ENCODE assay signal across 8 cellular contexts in the genomic region with DNA sequence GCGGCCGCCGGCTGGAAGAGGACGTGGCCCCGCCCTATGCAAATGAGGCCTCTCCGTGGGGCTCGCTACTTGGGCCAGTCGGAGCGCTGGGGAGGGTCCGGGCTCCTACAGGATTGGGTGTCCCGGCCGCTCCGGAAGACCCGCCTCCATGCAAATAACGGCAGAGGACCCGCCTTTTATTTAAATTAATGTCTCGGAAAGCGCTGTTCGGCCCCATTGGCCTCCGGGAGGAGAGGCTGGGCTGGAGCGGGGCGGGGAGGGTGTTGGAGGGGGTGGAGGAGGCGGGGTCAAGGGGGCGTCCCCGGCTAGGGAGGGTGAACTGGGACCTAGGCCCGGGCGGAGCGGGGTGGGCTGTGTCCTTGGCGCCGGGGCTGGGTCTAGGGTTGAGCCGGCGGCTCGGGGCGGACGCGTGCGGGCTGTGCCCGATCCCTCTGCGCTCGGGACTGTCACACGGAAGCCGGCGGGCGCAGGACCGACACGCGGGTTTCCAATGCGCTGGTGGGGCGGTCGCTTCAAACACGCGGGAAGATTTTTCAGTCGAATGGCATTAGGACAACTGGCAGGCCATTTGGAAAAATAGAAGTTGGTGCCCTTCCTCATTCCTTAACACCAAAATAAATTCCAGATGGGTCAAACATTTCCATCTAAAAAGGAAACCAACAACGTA. TPM values are rescaled to one million over a fixed set of nuclear protein-coding genes. Genes with fewer than 3 reads are reported as not detected.
DNase-seq lines count a peak whose midpoint lies in the region; ATAC-seq, FAIRE-seq and TF ChIP-seq lines count a peak whose summit lies in the region.

No MANE protein-coding gene starts in this region.

- H3K4me3 ChIP-seq in H1 (ENCODE audit: extremely low read depth in 1 of 4, insufficient read depth in 2 of 4, low read depth in 3 of 4, low read length in 4 of 4) (peak overlapping the region; percentile 42 to 70 (median 50)), mesendoderm (ENCODE audit: low read length) (peak overlapping the region; percentile 32)

- H3K27me3 ChIP-seq in H1 (replicated peaks in 1 of 4; ENCODE audit: control insufficient read depth in 3 of 4, extremely low read depth in 1 of 4, insufficient read depth in 3 of 4, low read length in 3 of 4) (no peaks in the 10 kb centered on the region; a peak in 2 of 7 replicates), mesendoderm (ENCODE audit: insufficient read depth, low read length, poor library complexity) (no peaks in the 10 kb centered on the region)

- H3K4me1 ChIP-seq in H1 (replicated peaks in 1 of 4; ENCODE audit: control insufficient read depth in 3 of 4, insufficient read depth in 4 of 4, low read length in 3 of 4) (no peaks in the 10 kb centered on the region; a peak in 1 of 7 replicates), mesendoderm (ENCODE audit: control insufficient read depth, low read depth, low read length) (no peaks in the 10 kb centered on the region)

- ATAC-seq in GM21367 (IDR thresholded peaks at IDR 0.05; ENCODE audit: unreplicated experiment): peak; percentile 81

- DNase-seq in COR-L47 (lab: John Stamatoyannopoulos, UW) (peak; percentile 98), HT1080 (ENCODE audit: low read depth) (peak; percentile 99), NOMO-1 (lab: John Stamatoyannopoulos, UW; ENCODE audit: unreplicated experiment in 2 of 2) (peak; percentile 97 to 99), H1 (ENCODE audit: low read depth in 1 of 2, low spot score in 2 of 2) (peak; percentile 94 to 95), mesendoderm (peak; percentile 100)
- peak; percentile 80 to 97 (median 87) for DNase-seq in activated CD8-positive, alpha-beta memory T cell treated with anti-CD3 and anti-CD28 coated beads for 48 hours (ENCODE audit: low read depth in 2 of 3, low spot score in 2 of 3)
- DNase-seq in stimulated activated CD8-positive, alpha-beta memory T cell treated with anti-CD3 and anti-CD28 coated beads, Interleukin-12 subunit alpha, Interleukin-12 subunit beta, amount 100 ng/mL, for 4 hours (ENCODE audit: low read depth): peak; percentile 94

- H4K20me1 ChIP-seq in H1 (replicated peaks in 1 of 2; ENCODE audit: control insufficient read depth in 1 of 2, insufficient read depth in 2 of 2, low read length in 2 of 2): peaks cover 0 to 2% of the 10 kb centered on the region in 2 experiments

- H3K4ac ChIP-seq in H1 (replicated peaks; ENCODE audit: insufficient read length, low read depth, low read length): no peak overlapping the region
- H3K4ac ChIP-seq in mesendoderm (ENCODE audit: low read depth, low read length): no peak overlapping the region

- H4K8ac ChIP-seq in H1 (ENCODE audit: extremely low read depth, insufficient read depth, low read length): no peak overlapping the region
- H4K8ac ChIP-seq in mesendoderm (ENCODE audit: low read depth, low read length): no peak overlapping the region

- 1% methylated on average over 14 of the region's 54 CpGs; no CpG with 5 or more reads in 1 of the 2 experiments for WGBS in H1 (ENCODE audit: extremely low coverage in 1 of 2, insufficient coverage in 1 of 2, insufficient read length in 1 of 2, insufficient replicate concordance in 2 of 2, low coverage in 1 of 2, low lambda C conversion rate in 2 of 2, missing lambda C conversion rate in 1 of 2), 2 experiments
- no CpG with 5 or more reads among the region's 54 CpGs for WGBS in mesendoderm (ENCODE audit: extremely low coverage, insufficient coverage, low lambda C conversion rate)

- H3K36me3 ChIP-seq in H1 (ENCODE audit: control insufficient read depth in 2 of 4, insufficient read depth in 4 of 4, low read length in 3 of 4) (peaks cover 5 to 12% (median 9%) of the 10 kb centered on the region in 4 experiments; a peak in 7 of 8 replicates), mesendoderm (ENCODE audit: control insufficient read depth, insufficient read depth, low read length) (peaks cover 3% of the 10 kb centered on the region)

- H3K14ac ChIP-seq in H1 (ENCODE audit: insufficient read length): no peak overlapping the region

- H4K5ac ChIP-seq in H1 (ENCODE audit: insufficient read length, low read depth, low read length): no peak overlapping the region
- H4K5ac ChIP-seq in mesendoderm (ENCODE audit: low read length): no peak overlapping the region

- TF ChIP-seq EP300 in H1 (IDR thresholded peaks at IDR 0.05; ENCODE audit: borderline replicate concordance in 1 of 2, low read depth in 2 of 2, low read length in 2 of 2): no peak

- peaks cover 4% of the 10 kb centered on the region; the same call in 1 of the 2 replicates for H3K23me2 ChIP-seq in H1 (ENCODE audit: low read depth, low read length)

- peak overlapping the region; percentile 42 to 73; a peak in 3 of 4 replicates for H3K4me2 ChIP-seq in H1 (ENCODE audit: insufficient read depth in 1 of 2, low read depth in 2 of 2, low read length in 2 of 2)
- H3K4me2 ChIP-seq in mesendoderm (ENCODE audit: low read length): peak overlapping the region; percentile 83

- no peak overlapping the region for H2BK5ac ChIP-seq in H1 (ENCODE audit: low read depth, low read length)
- no peak overlapping the region for H2BK5ac ChIP-seq in mesendoderm (ENCODE audit: low read length)

- H2BK120ac ChIP-seq in H1 (replicated peaks; ENCODE audit: low read depth, low read length): no peak overlapping the region
- no peak overlapping the region for H2BK120ac ChIP-seq in mesendoderm (ENCODE audit: low read depth, low read length)

- H2BK20ac ChIP-seq in H1 (ENCODE audit: low read length): no peak overlapping the region

- H2AK5ac ChIP-seq in H1 (ENCODE audit: low read depth, low read length) (no peak overlapping the region), mesendoderm (ENCODE audit: low read length) (no peak overlapping the region)

- POLR2A ChIA-PET in H1 (lab: Charles Lee; ENCODE audit: partially characterized antibody): no interaction called here

- H3K56ac ChIP-seq in H1 (replicated peaks; ENCODE audit: insufficient read length, low read depth, low read length) (peak overlapping the region; percentile 64), mesendoderm (ENCODE audit: low read length) (peak overlapping the region; percentile 89)

- TF ChIP-seq RAD21 in H1 (IDR thresholded peaks at IDR 0.05 in 1 of 2, conservative IDR thresholded peaks at IDR 0.05 in 1 of 2; ENCODE audit: low read depth in 2 of 2, low read length in 2 of 2): no peak

- H2BK12ac ChIP-seq in H1 (ENCODE audit: low read depth, low read length): no peak overlapping the region

- no peak for FAIRE-seq in H1 (lab: Jason Lieb, UNC)

- CTCF ChIA-PET in H1 (lab: Charles Lee; ENCODE audit: partially characterized antibody): no interaction called here

- TF ChIP-seq CTCF in H1 (IDR thresholded peaks at IDR 0.05; ENCODE audit: control extremely low read depth in 1 of 3, insufficient read depth in 1 of 3, low read depth in 1 of 3, low read length in 3 of 3): no peak

- no peaks in the 10 kb centered on the region for H3K9me3 ChIP-seq in H1 (ENCODE audit: insufficient read depth in 2 of 2, low read depth in 1 of 2, low read length in 1 of 2)

- peak overlapping the region; percentile 99 for H3K18ac ChIP-seq in H1 (ENCODE audit: extremely low read depth, low read length)
- peak overlapping the region; percentile 64 for H3K18ac ChIP-seq in mesendoderm (ENCODE audit: low read length)

- H3K27ac ChIP-seq in H1 (ENCODE audit: low read depth, low read length) (no peak overlapping the region), mesendoderm (ENCODE audit: low read depth, low read length) (no peak overlapping the region)

- no peaks in the 10 kb centered on the region for H3K79me1 ChIP-seq in H1 (ENCODE audit: low read depth, low read length)
- no peaks in the 10 kb centered on the region for H3K79me1 ChIP-seq in mesendoderm (ENCODE audit: low read length)

- H3K9ac ChIP-seq in H1 (replicated peaks in 1 of 4; ENCODE audit: extremely low read depth in 1 of 4, low read depth in 3 of 4, low read length in 3 of 4) (peak overlapping the region in 2 of 4 experiments; percentile 36 to 37; a peak in 3 of 7 replicates), mesendoderm (ENCODE audit: low read length) (peak overlapping the region; percentile 82)

- H3K79me2 ChIP-seq in H1 (ENCODE audit: control insufficient read depth in 1 of 2, insufficient read depth in 2 of 2, low read length in 2 of 2) (no peaks in the 10 kb centered on the region), mesendoderm (ENCODE audit: control insufficient read depth, insufficient read depth, low read length) (no peaks in the 10 kb centered on the region)

- peak in 1 of 2 experiments; percentile 52; a peak in 1 of 3 replicates for TF ChIP-seq POLR2A in H1 (IDR thresholded peaks at IDR 0.05; ENCODE audit: control extremely low read depth in 1 of 2, low read depth in 2 of 2, low read length in 2 of 2)

- 0 out of 2 replicates have a peak overlapping the region, but pooled peaks have one; percentile 0 for H2AFZ ChIP-seq in H1 (ENCODE audit: low read length)

- H2BK15ac ChIP-seq in H1 (ENCODE audit: low read length) (no peak overlapping the region), mesendoderm (replicated peaks; ENCODE audit: low read depth) (no peak overlapping the region)

- no peak overlapping the region for H4K91ac ChIP-seq in H1 (replicated peaks; ENCODE audit: insufficient read length, low read length)

- H3K23ac ChIP-seq in H1 (ENCODE audit: insufficient read length): no peak overlapping the region
- H3K23ac ChIP-seq in mesendoderm (ENCODE audit: low read length): no peak overlapping the region

RNA-seq across cellular contexts. Expression of a gene that starts 0.3 kb away (rescaled TPM):
- 12.8 and 17.4 TPM in 2 replicates for total RNA-seq in HT1080 (2014; rRNA removed; shearing (Covaris generic))
- 14.5 and 17.6 TPM in 2 replicates for polyA plus RNA-seq in HT1080 (2015; cell fraction: cytosol; rRNA removed)
- 65.5 and 86.8 TPM in 2 replicates for polyA plus RNA-seq in HT1080 (2015; cell fraction: nucleus; rRNA removed)
- total RNA-seq in H1 (2021; fragmentation: NEBNext Ultra II Directional; extraction: Animal tissue kit (Norgen Biotek cat#: 25700)): 14.5 and 14.9 TPM in 2 replicates
- 12.0 and 20.4 TPM in 2 replicates for polyA plus RNA-seq in H1 (2011; rRNA removed)
- polyA plus RNA-seq in H1 (2011; cell fraction: cytosol; rRNA removed): 13.0 TPM
- 36.8 TPM for polyA plus RNA-seq in H1 (2011; cell fraction: nucleus; rRNA removed)
- polyA plus RNA-seq in H1 (2012, experiment 1 of 2): 10.1 to 15.2 TPM (median 13.5 TPM) in 4 replicates
- 12.7 TPM for polyA plus RNA-seq in H1 (2012, experiment 2 of 2)
- 12.6 TPM for polyA plus RNA-seq in H1 (2013, experiment 1 of 2)
- 10.2 TPM for polyA plus RNA-seq in H1 (2013, experiment 2 of 2)
- polyA minus RNA-seq in H1 (2011; rRNA and poly(A)+ RNA removed): 9.6 TPM in 2 replicates
- 11.3 TPM for polyA minus RNA-seq in H1 (2011; cell fraction: cytosol; rRNA and poly(A)+ RNA removed)
- 19.8 TPM for polyA minus RNA-seq in H1 (2011; cell fraction: nucleus; rRNA and poly(A)+ RNA removed)
- 5.5 TPM for polyA plus RNA-seq in mesendoderm (2013, experiment 1 of 2)
- polyA plus RNA-seq in mesendoderm (2013, experiment 2 of 2): 5.6 TPM

RNA-seq across cellular contexts. Expression of a gene that starts 17.3 kb away (rescaled TPM):
- total RNA-seq in HT1080 (2014; rRNA removed; shearing (Covaris generic)): not detected in 2 replicates
- 0.52 TPM in 1 of 2 replicates, not detected in the other for polyA plus RNA-seq in HT1080 (2015; cell fraction: cytosol; rRNA removed)
- polyA plus RNA-seq in HT1080 (2015; cell fraction: nucleus; rRNA removed): not detected in 2 replicates
- total RNA-seq in H1 (2021; fragmentation: NEBNext Ultra II Directional; extraction: Animal tissue kit (Norgen Biotek cat#: 25700)): 1.4 and 2.1 TPM in 2 replicates
- polyA plus RNA-seq in H1 (2011; rRNA removed): 2.9 and 4.3 TPM in 2 replicates
- 4.5 TPM for polyA plus RNA-seq in H1 (2011; cell fraction: cytosol; rRNA removed)
- 3.5 TPM for polyA plus RNA-seq in H1 (2011; cell fraction: nucleus; rRNA removed)
- 0.94 to 2.6 TPM (median 2.2 TPM) in 4 replicates for polyA plus RNA-seq in H1 (2012, experiment 1 of 2)
- 1.3 TPM for polyA plus RNA-seq in H1 (2012, experiment 2 of 2)
- polyA plus RNA-seq in H1 (2013, experiment 1 of 2): 0.97 TPM
- 0.90 TPM for polyA plus RNA-seq in H1 (2013, experiment 2 of 2)
- polyA minus RNA-seq in H1 (2011; rRNA and poly(A)+ RNA removed): 0.88 and 1.6 TPM in 2 replicates
- not detected for polyA minus RNA-seq in H1 (2011; cell fraction: cytosol; rRNA and poly(A)+ RNA removed)
- polyA minus RNA-seq in H1 (2011; cell fraction: nucleus; rRNA and poly(A)+ RNA removed): 0.80 TPM
- 1.1 TPM for polyA plus RNA-seq in mesendoderm (2013, experiment 1 of 2)
- 0.95 TPM for polyA plus RNA-seq in mesendoderm (2013, experiment 2 of 2)

RNA-seq across cellular contexts. Expression of a gene that starts 21.5 kb away (rescaled TPM):
- not detected in 2 replicates for total RNA-seq in HT1080 (2014; rRNA removed; shearing (Covaris generic))
- 0.02 TPM in 1 of 2 replicates, not detected in the other for polyA plus RNA-seq in HT1080 (2015; cell fraction: cytosol; rRNA removed)
- polyA plus RNA-seq in HT1080 (2015; cell fraction: nucleus; rRNA removed): not detected in 2 replicates
- total RNA-seq in H1 (2021; fragmentation: NEBNext Ultra II Directional; extraction: Animal tissue kit (Norgen Biotek cat#: 25700)): 39.4 and 41.2 TPM in 2 replicates
- 10.4 and 18.4 TPM in 2 replicates for polyA plus RNA-seq in H1 (2011; rRNA removed)
- polyA plus RNA-seq in H1 (2011; cell fraction: cytosol; rRNA removed): 9.4 TPM
- 49.1 TPM for polyA plus RNA-seq in H1 (2011; cell fraction: nucleus; rRNA removed)
- polyA plus RNA-seq in H1 (2012, experiment 1 of 2): 29.7 to 44.2 TPM (median 41.7 TPM) in 4 replicates
- polyA plus RNA-seq in H1 (2012, experiment 2 of 2): 26.9 TPM
- 44.5 TPM for polyA plus RNA-seq in H1 (2013, experiment 1 of 2)
- 41.1 TPM for polyA plus RNA-seq in H1 (2013, experiment 2 of 2)
- polyA minus RNA-seq in H1 (2011; rRNA and poly(A)+ RNA removed): 8.0 and 10.4 TPM in 2 replicates
- 16.9 TPM for polyA minus RNA-seq in H1 (2011; cell fraction: cytosol; rRNA and poly(A)+ RNA removed)
- 15.4 TPM for polyA minus RNA-seq in H1 (2011; cell fraction: nucleus; rRNA and poly(A)+ RNA removed)
- polyA plus RNA-seq in mesendoderm (2013, experiment 1 of 2): 19.7 TPM
- polyA plus RNA-seq in mesendoderm (2013, experiment 2 of 2): 20.4 TPM

RNA-seq across cellular contexts. Expression of a gene that starts 38.2 kb away (rescaled TPM):
- total RNA-seq in HT1080 (2014; rRNA removed; shearing (Covaris generic)): 154 and 156 TPM in 2 replicates
- polyA plus RNA-seq in HT1080 (2015; cell fraction: cytosol; rRNA removed): 98.9 and 121 TPM in 2 replicates
- 139 and 147 TPM in 2 replicates for polyA plus RNA-seq in HT1080 (2015; cell fraction: nucleus; rRNA removed)
- total RNA-seq in H1 (2021; fragmentation: NEBNext Ultra II Directional; extraction: Animal tissue kit (Norgen Biotek cat#: 25700)): 30.9 and 32.1 TPM in 2 replicates
- polyA plus RNA-seq in H1 (2011; rRNA removed): 56.6 and 63.1 TPM in 2 replicates
- polyA plus RNA-seq in H1 (2011; cell fraction: cytosol; rRNA removed): 47.8 TPM
- polyA plus RNA-seq in H1 (2011; cell fraction: nucleus; rRNA removed): 43.1 TPM
- 33.1 to 42.9 TPM (median 38.9 TPM) in 4 replicates for polyA plus RNA-seq in H1 (2012, experiment 1 of 2)
- 38.3 TPM for polyA plus RNA-seq in H1 (2012, experiment 2 of 2)
- 15.5 TPM for polyA plus RNA-seq in H1 (2013, experiment 1 of 2)
- 14.7 TPM for polyA plus RNA-seq in H1 (2013, experiment 2 of 2)
- 40.6 and 48.6 TPM in 2 replicates for polyA minus RNA-seq in H1 (2011; rRNA and poly(A)+ RNA removed)
- polyA minus RNA-seq in H1 (2011; cell fraction: cytosol; rRNA and poly(A)+ RNA removed): 17.3 TPM
- polyA minus RNA-seq in H1 (2011; cell fraction: nucleus; rRNA and poly(A)+ RNA removed): 25.1 TPM
- polyA plus RNA-seq in mesendoderm (2013, experiment 1 of 2): 28.8 TPM
- polyA plus RNA-seq in mesendoderm (2013, experiment 2 of 2): 29.1 TPM

RNA-seq across cellular contexts. Expression of a gene that starts 40.7 kb away (rescaled TPM):
- total RNA-seq in HT1080 (2014; rRNA removed; shearing (Covaris generic)): 163 and 192 TPM in 2 replicates
- 141 and 165 TPM in 2 replicates for polyA plus RNA-seq in HT1080 (2015; cell fraction: cytosol; rRNA removed)
- polyA plus RNA-seq in HT1080 (2015; cell fraction: nucleus; rRNA removed): 120 and 134 TPM in 2 replicates
- total RNA-seq in H1 (2021; fragmentation: NEBNext Ultra II Directional; extraction: Animal tissue kit (Norgen Biotek cat#: 25700)): 148 TPM in 2 replicates
- polyA plus RNA-seq in H1 (2011; rRNA removed): 214 and 289 TPM in 2 replicates
- polyA plus RNA-seq in H1 (2011; cell fraction: cytosol; rRNA removed): 206 TPM
- polyA plus RNA-seq in H1 (2011; cell fraction: nucleus; rRNA removed): 348 TPM
- polyA plus RNA-seq in H1 (2012, experiment 1 of 2): 147 to 186 TPM (median 179 TPM) in 4 replicates
- polyA plus RNA-seq in H1 (2012, experiment 2 of 2): 203 TPM
- 97.2 TPM for polyA plus RNA-seq in H1 (2013, experiment 1 of 2)
- polyA plus RNA-seq in H1 (2013, experiment 2 of 2): 100 TPM
- 98.1 and 115 TPM in 2 replicates for polyA minus RNA-seq in H1 (2011; rRNA and poly(A)+ RNA removed)
- polyA minus RNA-seq in H1 (2011; cell fraction: cytosol; rRNA and poly(A)+ RNA removed): 58.5 TPM
- polyA minus RNA-seq in H1 (2011; cell fraction: nucleus; rRNA and poly(A)+ RNA removed): 88.3 TPM
- polyA plus RNA-seq in mesendoderm (2013, experiment 1 of 2): 123 TPM
- 124 TPM for polyA plus RNA-seq in mesendoderm (2013, experiment 2 of 2)

Comparison
In these comparisons a context has a peak if more than half of its experiments do, and no peak if none do; other contexts are left out.
1. RNA of a gene that starts 21.5 kb away (total RNA-seq): 39.4 to 41.2 TPM in H1; not detected in HT1080; every median in the first group is over 10 times any median in the second.
2. Peak in every context shown above with its lines, with median percentiles within 50 percentile points of each other: DNase-seq.